Comparison of ENCODE assay signal across 2 cellular contexts in genomic region chr10:88541116-88541626, GRCh38.
TF ChIP-seq lines count a peak whose summit lies in the region.

No MANE protein-coding gene starts in this region.

TF ChIP-seq in liver, 16 proteins besides CTCF, POLR2A, EP300 and RAD21:
- TF ChIP-seq HNF4A (conservative IDR thresholded peaks at IDR 0.05) (peak in 1 of 2 donors; percentile 18), NR2F2 (IDR thresholded peaks at IDR 0.05) (peak; percentile 95), FOXA1 (IDR thresholded peaks at IDR 0.05) (peak; percentile 44), GABPA (IDR thresholded peaks at IDR 0.05 in 1 of 2, conservative IDR thresholded peaks at IDR 0.05 in 1 of 2) (no peak), SP1 (IDR thresholded peaks at IDR 0.05) (peak; percentile 35), RXRA (IDR thresholded peaks at IDR 0.05) (peak in 1 of 2 donors; percentile 7), FOXA2 (IDR thresholded peaks at IDR 0.05) (peak; percentile 88), ATF3 (IDR thresholded peaks at IDR 0.05) (no peak)
- TF ChIP-seq, protein P1, sequence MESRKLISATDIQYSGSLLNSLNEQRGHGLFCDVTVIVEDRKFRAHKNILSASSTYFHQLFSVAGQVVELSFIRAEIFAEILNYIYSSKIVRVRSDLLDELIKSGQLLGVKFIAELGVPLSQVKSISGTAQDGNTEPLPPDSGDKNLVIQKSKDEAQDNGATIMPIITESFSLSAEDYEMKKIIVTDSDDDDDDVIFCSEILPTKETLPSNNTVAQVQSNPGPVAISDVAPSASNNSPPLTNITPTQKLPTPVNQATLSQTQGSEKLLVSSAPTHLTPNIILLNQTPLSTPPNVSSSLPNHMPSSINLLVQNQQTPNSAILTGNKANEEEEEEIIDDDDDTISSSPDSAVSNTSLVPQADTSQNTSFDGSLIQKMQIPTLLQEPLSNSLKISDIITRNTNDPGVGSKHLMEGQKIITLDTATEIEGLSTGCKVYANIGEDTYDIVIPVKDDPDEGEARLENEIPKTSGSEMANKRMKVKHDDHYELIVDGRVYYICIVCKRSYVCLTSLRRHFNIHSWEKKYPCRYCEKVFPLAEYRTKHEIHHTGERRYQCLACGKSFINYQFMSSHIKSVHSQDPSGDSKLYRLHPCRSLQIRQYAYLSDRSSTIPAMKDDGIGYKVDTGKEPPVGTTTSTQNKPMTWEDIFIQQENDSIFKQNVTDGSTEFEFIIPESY (IDR thresholded peaks at IDR 0.05) = no peak

TF ChIP-seq in HepG2, 621 proteins besides CTCF, POLR2A, EP300 and RAD21:
- TF ChIP-seq, protein P2, sequence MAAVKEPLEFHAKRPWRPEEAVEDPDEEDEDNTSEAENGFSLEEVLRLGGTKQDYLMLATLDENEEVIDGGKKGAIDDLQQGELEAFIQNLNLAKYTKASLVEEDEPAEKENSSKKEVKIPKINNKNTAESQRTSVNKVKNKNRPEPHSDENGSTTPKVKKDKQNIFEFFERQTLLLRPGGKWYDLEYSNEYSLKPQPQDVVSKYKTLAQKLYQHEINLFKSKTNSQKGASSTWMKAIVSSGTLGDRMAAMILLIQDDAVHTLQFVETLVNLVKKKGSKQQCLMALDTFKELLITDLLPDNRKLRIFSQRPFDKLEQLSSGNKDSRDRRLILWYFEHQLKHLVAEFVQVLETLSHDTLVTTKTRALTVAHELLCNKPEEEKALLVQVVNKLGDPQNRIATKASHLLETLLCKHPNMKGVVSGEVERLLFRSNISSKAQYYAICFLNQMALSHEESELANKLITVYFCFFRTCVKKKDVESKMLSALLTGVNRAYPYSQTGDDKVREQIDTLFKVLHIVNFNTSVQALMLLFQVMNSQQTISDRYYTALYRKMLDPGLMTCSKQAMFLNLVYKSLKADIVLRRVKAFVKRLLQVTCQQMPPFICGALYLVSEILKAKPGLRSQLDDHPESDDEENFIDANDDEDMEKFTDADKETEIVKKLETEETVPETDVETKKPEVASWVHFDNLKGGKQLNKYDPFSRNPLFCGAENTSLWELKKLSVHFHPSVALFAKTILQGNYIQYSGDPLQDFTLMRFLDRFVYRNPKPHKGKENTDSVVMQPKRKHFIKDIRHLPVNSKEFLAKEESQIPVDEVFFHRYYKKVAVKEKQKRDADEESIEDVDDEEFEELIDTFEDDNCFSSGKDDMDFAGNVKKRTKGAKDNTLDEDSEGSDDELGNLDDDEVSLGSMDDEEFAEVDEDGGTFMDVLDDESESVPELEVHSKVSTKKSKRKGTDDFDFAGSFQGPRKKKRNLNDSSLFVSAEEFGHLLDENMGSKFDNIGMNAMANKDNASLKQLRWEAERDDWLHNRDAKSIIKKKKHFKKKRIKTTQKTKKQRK (IDR thresholded peaks at IDR 0.05; ENCODE audit: low read length) = no peak
- TF ChIP-seq RBFOX2 (IDR thresholded peaks at IDR 0.05; ENCODE audit: low read depth, low read length) (no peak), ZNF7 (CRISPR knock-in tag; IDR thresholded peaks at IDR 0.05) (no peak), ZNF614 (CRISPR knock-in tag; IDR thresholded peaks at IDR 0.05; ENCODE audit: borderline replicate concordance) (no peak), IRX3 (CRISPR knock-in tag; IDR thresholded peaks at IDR 0.05; ENCODE audit: borderline replicate concordance, low read depth) (no peak), CHCHD3 (CRISPR knock-in tag; IDR thresholded peaks at IDR 0.05) (no peak), ZNF251 (CRISPR knock-in tag; IDR thresholded peaks at IDR 0.05) (no peak)
